ENCODE assay signal across 20 cellular contexts in genomic region chr7:85897967-85898366, GRCh38.
DNase-seq lines count a peak whose midpoint lies in the region; TF ChIP-seq lines count a peak whose summit lies in the region.
"Had no signal": no experiment of that assay in that cellular context is flagged by ENCODE, and none has a peak within 500 bp of the region (broad histone marks: within the 10 kb centered on the region; RNA-seq: fewer than 3 reads in every experiment).

No MANE protein-coding gene starts in this region.

- H3K4me1 Mint-ChIP-seq in progenitor cell of endocrine pancreas (ENCODE audit: low read depth): peaks cover 3% of the 10 kb centered on the region
- H3K4me1 Mint-ChIP-seq in activated T-helper 2 cell treated with anti-CD3 and anti-CD28 coated beads, Interferon-gamma antibody, Interleukin-2, Interleukin-4, amounts not matched to agents 10 μg/mL and 5 μg/mL and 100 μg/mL, durations not matched to agents 14 hours and 24 hours and 36 hours (ENCODE audit: low read depth): no peaks in the 10 kb centered on the region
- H3K4me1 Mint-ChIP-seq: CD14-positive monocyte; CD8-positive, alpha-beta memory T cell; H9 had no signal

- H3K79me2 ChIP-seq in OCI-LY3 (ENCODE audit: low read length): no peaks in the 10 kb centered on the region
- H3K79me2 ChIP-seq in PC-9 (ENCODE audit: low read depth): no peaks in the 10 kb centered on the region

- no peaks in the 10 kb centered on the region for H3K36me3 ChIP-seq in OCI-LY3 (replicated peaks; ENCODE audit: low read depth, low read length)
- H3K36me3 ChIP-seq in neuronal stem cell (replicated peaks in 1 of 2; ENCODE audit: control insufficient read depth in 2 of 2, insufficient read depth in 2 of 2, low read length in 2 of 2): no peaks in the 10 kb centered on the region
- H3K36me3 ChIP-seq in PC-9 (ENCODE audit: low read depth): no peaks in the 10 kb centered on the region
- H3K36me3 ChIP-seq: BE2C; BLaER1 treated with 17β-estradiol and CSF1 and Interleukin-3, amounts not matched to agents 10 nM and 100 nM had no signal

- H3K9me3 ChIP-seq in OCI-LY3 (ENCODE audit: insufficient read depth, low read length) (no peaks in the 10 kb centered on the region), neuronal stem cell (replicated peaks in 1 of 2; ENCODE audit: control insufficient read depth in 2 of 2, insufficient read depth in 1 of 2, low read depth in 1 of 2, low read length in 2 of 2) (no peaks in the 10 kb centered on the region), PC-9 (ENCODE audit: insufficient read depth, low read depth) (no peaks in the 10 kb centered on the region)
- H3K9me3 ChIP-seq: A549; BE2C; BLaER1 treated with 17β-estradiol and CSF1 and Interleukin-3, amounts not matched to agents 10 nM and 100 nM had no signal

- intact Hi-C loops in PC-9 (cut with micrococcal nuclease; ENCODE audit: unreplicated experiment): no loop called here
- intact Hi-C loops in activated T-helper 2 cell treated with anti-CD3 and anti-CD28 coated beads, Interferon-gamma antibody, Interleukin-2, Interleukin-4, amounts not matched to agents 10 μg/mL and 5 μg/mL and 100 μg/mL, durations not matched to agents 14 hours and 24 hours and 36 hours (cut with micrococcal nuclease): no loop called here

- H2AFZ ChIP-seq in OCI-LY3 (ENCODE audit: low read depth, low read length) (peak overlapping the region; percentile 27; the same call in 1 of the 2 replicates), neuronal stem cell (ENCODE audit: low read length) (peak overlapping the region; percentile 18), PC-9 (no peak overlapping the region)
- H2AFZ ChIP-seq: GM23248 had no signal

- H2AK5ac ChIP-seq in neuronal stem cell (ENCODE audit: low read depth, low read length): no peak overlapping the region

- H3K4me3 Mint-ChIP-seq in progenitor cell of endocrine pancreas (ENCODE audit: low read depth): no peak overlapping the region
- H3K4me3 Mint-ChIP-seq in activated T-helper 2 cell treated with anti-CD3 and anti-CD28 coated beads, Interferon-gamma antibody, Interleukin-2, Interleukin-4, amounts not matched to agents 10 μg/mL and 5 μg/mL and 100 μg/mL, durations not matched to agents 14 hours and 24 hours and 36 hours (ENCODE audit: low read depth): no peak overlapping the region
- H3K4me3 Mint-ChIP-seq: CD14-positive monocyte; CD4-positive, alpha-beta T cell; CD8-positive, alpha-beta memory T cell; H9 had no signal

- H2BK120ac ChIP-seq in neuronal stem cell (ENCODE audit: low read depth, low read length): no peak overlapping the region

- H3K23ac ChIP-seq in neuronal stem cell (ENCODE audit: low read depth, low read length, poor library complexity): no peak overlapping the region

- TF ChIP-seq CTCF in OCI-LY3 (IDR thresholded peaks at IDR 0.05; ENCODE audit: low read depth, low read length) (no peak), progenitor cell of endocrine pancreas (IDR thresholded peaks at IDR 0.05; ENCODE audit: unreplicated experiment) (no peak), PC-9 (conservative IDR thresholded peaks at IDR 0.05) (no peak)

- DNase-seq in islet precursor cell (peak; percentile 56), neuronal stem cell (ENCODE audit: low spot score) (no peak), progenitor cell of endocrine pancreas (ENCODE audit: low spot score, unreplicated experiment) (no peak), PC-9 (no peak), DMS53 (lab: John Stamatoyannopoulos, UW) (no peak)
- DNase-seq in activated T-helper 2 cell treated with anti-CD3 and anti-CD28 coated beads, Interferon-gamma antibody, Interleukin-2, Interleukin-4, amounts not matched to agents 10 μg/mL and 5 μg/mL and 100 μg/mL, durations not matched to agents 14 hours and 24 hours and 36 hours (ENCODE audit: low spot score): no peak
- DNase-seq: 8988T; ACHN; AML-193; BE2C; CD4-positive, alpha-beta T cell; CD8-positive, alpha-beta memory T cell; DMS 273 treated with DMSO at 0.1 percent for 48 hours; DMS79 treated with DMSO at 0.1 percent for 48 hours; GM23248; H9 had no signal

- H3F3A ChIP-seq in PC-9 (ENCODE audit: insufficient read depth, low read depth): no peaks in the 10 kb centered on the region

- no peaks in the 10 kb centered on the region for H4K20me1 ChIP-seq in OCI-LY3 (ENCODE audit: insufficient read depth, low read length)
- no peaks in the 10 kb centered on the region for H4K20me1 ChIP-seq in PC-9 (ENCODE audit: insufficient read depth)
- H4K20me1 ChIP-seq: BLaER1 treated with 17β-estradiol and CSF1 and Interleukin-3, amounts not matched to agents 10 nM and 100 nM had no signal

- H3K4me2 ChIP-seq in OCI-LY3 (ENCODE audit: low read length): no peak overlapping the region
- H3K4me2 ChIP-seq in neuronal stem cell (ENCODE audit: insufficient read depth, low read length, poor library complexity, severe bottlenecking): no peak overlapping the region
- no peak overlapping the region for H3K4me2 ChIP-seq in PC-9
- H3K4me2 ChIP-seq: A549; BLaER1 treated with 17β-estradiol and CSF1 and Interleukin-3, amounts not matched to agents 10 nM and 100 nM had no signal

- H3K4me3 ChIP-seq in OCI-LY3 (ENCODE audit: low read length): no peak overlapping the region
- H3K4me3 ChIP-seq in neuronal stem cell (ENCODE audit: low read length in 2 of 2): no peak overlapping the region
- no peak overlapping the region for H3K4me3 ChIP-seq in PC-9
- H3K4me3 ChIP-seq: A549; BLaER1 treated with 17β-estradiol and CSF1 and Interleukin-3, amounts not matched to agents 10 nM and 100 nM; GM23248 had no signal

- no peak overlapping the region for H3K4ac ChIP-seq in neuronal stem cell (ENCODE audit: low read length)

- BruUV-seq in PC-9 (replicated peaks; lab: Mats Ljungman, UMichigan): no TSS peak

- H3K9me2 ChIP-seq in PC-9 (ENCODE audit: insufficient read depth): no peaks in the 10 kb centered on the region

- no peak overlapping the region for H3K14ac ChIP-seq in neuronal stem cell (ENCODE audit: low read length)

- CTCF ChIA-PET in PC-9 (lab: Charles Lee): interaction anchor here (0.6 kb wide), 1 partner anchor 762 kb away, joined by 7 read pairs; no protein-coding TSS in a partner anchor

- H3K27me3 ChIP-seq in OCI-LY3 (ENCODE audit: low read depth, low read length) (no peaks in the 10 kb centered on the region), neuronal stem cell (ENCODE audit: control insufficient read depth in 3 of 3, insufficient read depth in 3 of 3, low read depth in 1 of 3, low read length in 3 of 3) (no peaks in the 10 kb centered on the region), PC-9 (ENCODE audit: insufficient read depth, low read depth) (no peaks in the 10 kb centered on the region)
- H3K27me3 ChIP-seq: BLaER1 treated with 17β-estradiol and CSF1 and Interleukin-3, amounts not matched to agents 10 nM and 100 nM had no signal

- no peak overlapping the region for H2BK12ac ChIP-seq in neuronal stem cell (ENCODE audit: low read length)

- H3K9ac ChIP-seq in OCI-LY3 (ENCODE audit: low read length): no peak overlapping the region
- H3K9ac ChIP-seq in neuronal stem cell (ENCODE audit: low read depth, low read length, poor library complexity): no peak overlapping the region
- H3K9ac ChIP-seq: BLaER1 treated with 17β-estradiol and CSF1 and Interleukin-3, amounts not matched to agents 10 nM and 100 nM; GM23248 had no signal

- H3K27me3 Mint-ChIP-seq in progenitor cell of endocrine pancreas: no peaks in the 10 kb centered on the region
- H3K27me3 Mint-ChIP-seq in activated T-helper 2 cell treated with anti-CD3 and anti-CD28 coated beads, Interferon-gamma antibody, Interleukin-2, Interleukin-4, amounts not matched to agents 10 μg/mL and 5 μg/mL and 100 μg/mL, durations not matched to agents 14 hours and 24 hours and 36 hours (ENCODE audit: low read depth): no peaks in the 10 kb centered on the region
- H3K27me3 Mint-ChIP-seq: CD4-positive, alpha-beta T cell; CD8-positive, alpha-beta memory T cell had no signal

- no peak overlapping the region for H4K91ac ChIP-seq in neuronal stem cell (ENCODE audit: low read depth, low read length, poor library complexity)

- H3K27ac ChIP-seq in OCI-LY3 (ENCODE audit: low read length) (no peak overlapping the region), neuronal stem cell (replicated peaks; ENCODE audit: low read length) (no peak overlapping the region), PC-9 (no peak overlapping the region)
- H3K27ac ChIP-seq: A549; BLaER1 treated with 17β-estradiol and CSF1 and Interleukin-3, amounts not matched to agents 10 nM and 100 nM; GM23248 had no signal

- H2BK15ac ChIP-seq in neuronal stem cell (ENCODE audit: low read length): no peak overlapping the region

- H2BK5ac ChIP-seq in neuronal stem cell (ENCODE audit: low read length): no peak overlapping the region

- no CpG with 5 or more reads among the region's 1 CpG for WGBS in neuronal stem cell (ENCODE audit: extremely low coverage in 2 of 2, insufficient read length in 2 of 2, insufficient replicate concordance in 1 of 2), 2 donors

- H4K8ac ChIP-seq in neuronal stem cell (ENCODE audit: low read depth, low read length): no peak overlapping the region

- H3K4me1 ChIP-seq in OCI-LY3 (ENCODE audit: low read length): no peaks in the 10 kb centered on the region
- no peaks in the 10 kb centered on the region for H3K4me1 ChIP-seq in neuronal stem cell (ENCODE audit: control insufficient read depth in 2 of 2, insufficient read depth in 1 of 2, low read depth in 1 of 2, low read length in 2 of 2)
- H3K4me1 ChIP-seq in PC-9 (replicated peaks; ENCODE audit: insufficient read depth): no peaks in the 10 kb centered on the region
- H3K4me1 ChIP-seq: A549; BE2C; BLaER1 treated with 17β-estradiol and CSF1 and Interleukin-3, amounts not matched to agents 10 nM and 100 nM had no signal

- H3K36me3 Mint-ChIP-seq in progenitor cell of endocrine pancreas (ENCODE audit: insufficient read depth): no peaks in the 10 kb centered on the region
- no peaks in the 10 kb centered on the region for H3K36me3 Mint-ChIP-seq in activated T-helper 2 cell treated with anti-CD3 and anti-CD28 coated beads, Interferon-gamma antibody, Interleukin-2, Interleukin-4, amounts not matched to agents 10 μg/mL and 5 μg/mL and 100 μg/mL, durations not matched to agents 14 hours and 24 hours and 36 hours (ENCODE audit: low read depth)
- H3K36me3 Mint-ChIP-seq: CD14-positive monocyte; CD8-positive, alpha-beta memory T cell had no signal

- no peaks in the 10 kb centered on the region for H3K79me1 ChIP-seq in neuronal stem cell (ENCODE audit: low read depth, low read length)

- no peak overlapping the region for H3K18ac ChIP-seq in neuronal stem cell (ENCODE audit: low read length)

- POLR2A ChIA-PET in PC-9 (lab: Charles Lee; ENCODE audit: unreplicated experiment): no interaction called here

- no peaks in the 10 kb centered on the region for H3K9me3 Mint-ChIP-seq in progenitor cell of endocrine pancreas (ENCODE audit: low read depth)
- H3K9me3 Mint-ChIP-seq in activated T-helper 2 cell treated with anti-CD3 and anti-CD28 coated beads, Interferon-gamma antibody, Interleukin-2, Interleukin-4, amounts not matched to agents 10 μg/mL and 5 μg/mL and 100 μg/mL, durations not matched to agents 14 hours and 24 hours and 36 hours: no peaks in the 10 kb centered on the region
- H3K9me3 Mint-ChIP-seq: CD14-positive monocyte; CD4-positive, alpha-beta T cell; H9 had no signal

- H3K27ac Mint-ChIP-seq in progenitor cell of endocrine pancreas: peak overlapping the region; percentile 0
- no peak overlapping the region for H3K27ac Mint-ChIP-seq in activated T-helper 2 cell treated with anti-CD3 and anti-CD28 coated beads, Interferon-gamma antibody, Interleukin-2, Interleukin-4, amounts not matched to agents 10 μg/mL and 5 μg/mL and 100 μg/mL, durations not matched to agents 14 hours and 24 hours and 36 hours
- H3K27ac Mint-ChIP-seq: CD14-positive monocyte; CD4-positive, alpha-beta T cell; CD8-positive, alpha-beta memory T cell; H9 had no signal
